ENCODE assay signal across 14 cellular contexts in the genomic region with DNA sequence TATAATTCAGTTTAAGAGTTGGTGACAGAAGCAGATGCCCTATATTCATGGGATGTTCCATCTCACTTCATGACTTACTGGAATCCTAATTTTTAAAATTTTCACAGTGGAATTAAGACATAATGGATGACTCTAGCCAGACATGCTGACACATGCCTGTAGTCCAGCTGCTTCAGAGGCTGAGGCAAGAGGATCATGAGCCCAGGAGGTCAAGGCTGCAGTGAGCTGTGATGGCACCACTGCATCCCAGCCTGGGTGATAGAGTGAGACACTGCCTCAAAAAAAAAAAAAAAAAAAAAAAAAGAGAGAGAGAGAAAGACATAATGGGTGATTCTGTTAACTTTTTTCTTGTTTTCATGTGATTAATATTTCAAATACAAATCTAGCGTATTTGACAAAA.
DNase-seq lines count a peak whose midpoint lies in the region; ATAC-seq and TF ChIP-seq lines count a peak whose summit lies in the region.
"Had no signal": no experiment of that assay in that cellular context is flagged by ENCODE, and none has a peak within 500 bp of the region (broad histone marks: within the 10 kb centered on the region; RNA-seq: fewer than 3 reads in every experiment).

No MANE protein-coding gene starts in this region.

- H3K18ac ChIP-seq in trophoblast cell (ENCODE audit: low read length), result no peak overlapping the region

- H3K79me2 ChIP-seq in fibroblast of lung (ENCODE audit: control insufficient read depth, insufficient read depth, low read length), result no peaks in the 10 kb centered on the region
- H3K79me2 ChIP-seq in trophoblast cell (ENCODE audit: control insufficient read depth, insufficient read depth, low read length, poor library complexity), result no peaks in the 10 kb centered on the region

- peaks cover 7 to 88% (median 60%) of the 10 kb centered on the region in 12 donors for H3K4me1 ChIP-seq in heart left ventricle
- H3K4me1 ChIP-seq in fibroblast of lung (ENCODE audit: control insufficient read depth, extremely low read depth, insufficient read depth, low read length), result peaks cover 20% of the 10 kb centered on the region
- H3K4me1 ChIP-seq in trophoblast cell (ENCODE audit: control insufficient read depth in 1 of 2, insufficient read depth in 2 of 2, low read length in 2 of 2), result peaks cover 0 to 2% of the 10 kb centered on the region in 2 experiments
- H3K4me1 ChIP-seq in uterus, result peaks cover 22 to 31% of the 10 kb centered on the region in 2 donors

- H2BK5ac ChIP-seq in trophoblast cell (ENCODE audit: low read depth, low read length, poor library complexity), result no peak overlapping the region

- no peak overlapping the region for H4K12ac ChIP-seq in trophoblast cell (ENCODE audit: low read depth, low read length)

- no peak overlapping the region for H3K4me2 ChIP-seq in fibroblast of lung (ENCODE audit: extremely low read depth, insufficient read depth, low read length)
- no peak overlapping the region for H3K4me2 ChIP-seq in trophoblast cell (ENCODE audit: low read length)

- H3K27ac ChIP-seq in heart left ventricle, result peak overlapping the region in 11 of 12 donors; percentile 2 to 93 (median 72)
- H3K27ac ChIP-seq in fibroblast of lung (ENCODE audit: insufficient read depth, low read length), result peak overlapping the region; percentile 39
- no peak overlapping the region for H3K27ac ChIP-seq in trophoblast cell (ENCODE audit: low read depth, low read length)
- H3K27ac ChIP-seq in uterus, result peak overlapping the region; percentile 80 to 97

- no peak overlapping the region for H4K91ac ChIP-seq in trophoblast cell (ENCODE audit: low read depth, low read length)

- H3K23ac ChIP-seq in trophoblast cell (ENCODE audit: low read length), result no peak overlapping the region

- H3K79me1 ChIP-seq in trophoblast cell (ENCODE audit: low read length), result no peaks in the 10 kb centered on the region

- no peak overlapping the region for H2AK5ac ChIP-seq in trophoblast cell (ENCODE audit: low read length)

- H3K9ac ChIP-seq in fibroblast of lung (ENCODE audit: insufficient read depth, low read length), result no peak overlapping the region
- no peak overlapping the region for H3K9ac ChIP-seq in trophoblast cell (ENCODE audit: low read length)

- H2AFZ ChIP-seq in fibroblast of lung (ENCODE audit: low read length) (no peak overlapping the region), trophoblast cell (ENCODE audit: insufficient read depth, low read length, poor library complexity) (no peak overlapping the region)

- H2BK120ac ChIP-seq in trophoblast cell (ENCODE audit: insufficient read depth, low read length, poor library complexity), result no peak overlapping the region

- H3K4ac ChIP-seq in trophoblast cell (ENCODE audit: low read depth, low read length), result no peak overlapping the region

- no peak overlapping the region for H4K8ac ChIP-seq in trophoblast cell (ENCODE audit: low read depth, low read length)

- ATAC-seq in heart left ventricle, result peak in 1 of 4 donors; percentile 18
- no peak for ATAC-seq in Right ventricle myocardium superior (ENCODE audit: poor library complexity)
- ATAC-seq: activated CD4-positive, CD25-positive, alpha-beta regulatory T cell treated with anti-CD3 and anti-CD28 coated beads, Interleukin-2, amount 50 U/mL, for 24 hours had no signal

- TF ChIP-seq CTCF in heart left ventricle (IDR thresholded peaks at IDR 0.05) (no peak), fibroblast of lung (conservative IDR thresholded peaks at IDR 0.05 in 1 of 2, IDR thresholded peaks at IDR 0.05 in 1 of 2; ENCODE audit: low read depth in 1 of 2, low read length in 2 of 2) (no peak), uterus (IDR thresholded peaks at IDR 0.05) (no peak)

- DNase-seq in heart left ventricle (peak in 1 of 5 donors; percentile 32), Right ventricle myocardium superior (no peak), fibroblast of lung (ENCODE audit: low read depth in 2 of 2) (no peak), trophoblast cell (no peak), uterus (no peak), NOMO-1 treated with dmso at 0.1 percent for 144 hours (lab: John Stamatoyannopoulos, UW; ENCODE audit: unreplicated experiment) (no peak), HT-29 (ENCODE audit: low spot score) (no peak), NCI-H524 (lab: John Stamatoyannopoulos, UW) (no peak)
- DNase-seq: ACHN, COR-L47, cortex of kidney, GDM1, NCI-H1694 treated with DMSO at 0.1 percent for 48 hours had no signal

- H3K27me3 ChIP-seq in heart left ventricle (no peaks in the 10 kb centered on the region), fibroblast of lung (ENCODE audit: control insufficient read depth, insufficient read depth, low read length) (no peaks in the 10 kb centered on the region), trophoblast cell (ENCODE audit: insufficient read depth, low read length) (no peaks in the 10 kb centered on the region), uterus (no peaks in the 10 kb centered on the region)

- H3K36me3 ChIP-seq in heart left ventricle (peaks cover 0 to 90% (median 83%) of the 10 kb centered on the region in 9 donors), fibroblast of lung (ENCODE audit: control insufficient read depth, insufficient read depth, low read length) (peaks cover 2% of the 10 kb centered on the region), trophoblast cell (ENCODE audit: control insufficient read depth in 1 of 2, insufficient read depth in 2 of 2, low read length in 2 of 2) (peaks cover 2 to 6% of the 10 kb centered on the region in 2 experiments), uterus (no peaks in the 10 kb centered on the region)

- 59 to 78% (median 63%) methylated on average over 1 of the region's 1 CpG for WGBS in heart left ventricle, 4 donors
- WGBS in trophoblast cell (ENCODE audit: extremely low coverage, insufficient coverage, insufficient read length), result no CpG with 5 or more reads among the region's 1 CpG

- intact Hi-C loops in heart left ventricle (cut with DNase I) (loop anchor here in 1 of 10 donors (5.0 kb wide), 1 partner anchor 49 kb away; no protein-coding TSS in a partner anchor), Right ventricle myocardium superior (cut with DNase I) (no loop called here), uterus (cut with DNase I; ENCODE audit: low total_unique reads) (no loop called here)

- no peak overlapping the region for H2BK12ac ChIP-seq in trophoblast cell (ENCODE audit: low read length)

- H4K20me1 ChIP-seq in fibroblast of lung (ENCODE audit: control insufficient read depth, extremely low read depth, insufficient read depth, low read length), result no peaks in the 10 kb centered on the region

- H3K14ac ChIP-seq in trophoblast cell (ENCODE audit: low read length), result no peak overlapping the region

- no peak overlapping the region for H3K4me3 ChIP-seq in heart left ventricle
- H3K4me3 ChIP-seq in fibroblast of lung (replicated peaks in 1 of 4; ENCODE audit: control extremely low read depth in 1 of 4, insufficient read depth in 1 of 4, low read depth in 3 of 4, low read length in 4 of 4), result no peak overlapping the region
- peak overlapping the region; percentile 57 for H3K4me3 ChIP-seq in trophoblast cell (ENCODE audit: low read depth, low read length)
- no peak overlapping the region for H3K4me3 ChIP-seq in uterus

- TF ChIP-seq POLR2A in heart left ventricle (IDR thresholded peaks at IDR 0.05) (no peak), uterus (IDR thresholded peaks at IDR 0.05) (no peak)

- H3K9me3 ChIP-seq in heart left ventricle (no peaks in the 10 kb centered on the region), fibroblast of lung (ENCODE audit: control insufficient read depth, insufficient read depth, low read depth, low read length) (no peaks in the 10 kb centered on the region), trophoblast cell (ENCODE audit: insufficient read depth, low read depth, low read length) (no peaks in the 10 kb centered on the region), uterus (no peaks in the 10 kb centered on the region)
